Comparison of ENCODE assay signal across 8 cellular contexts in genomic region chr11:47552581-47553416, GRCh38. TPM values are rescaled to one million over a fixed set of nuclear protein-coding genes. Genes with fewer than 3 reads are reported as not detected.
A peak's percentile ranks its signal among the peaks of the same experiment; 100 is the strongest.
DNase-seq lines count a peak whose midpoint lies in the region; ATAC-seq, FAIRE-seq and TF ChIP-seq lines count a peak whose summit lies in the region.

TSS of gene CELF1 (minus strand) at chr11:47553132. CDS start at chr11:47499523, 53,609 bp downstream.

- H3K27ac Mint-ChIP-seq in WTC11 (peak within 1 kb of the TSS; percentile 96), immature natural killer cell (peak within 1 kb of the TSS; percentile 89 to 96 (median 93))

- in situ Hi-C loops in GM18951 (cut with MboI; ENCODE audit: low sequenced_read_pairs, unreplicated experiment), result no loop called here

- peak; percentile 52 for TF ChIP-seq CTCF in AG09319 (IDR thresholded peaks at IDR 0.05; ENCODE audit: low read depth, low read length)
- TF ChIP-seq CTCF in WTC11 (IDR thresholded peaks at IDR 0.05), result peak; percentile 90
- peak; percentile 84 for TF ChIP-seq CTCF in bronchial epithelial cell (IDR thresholded peaks at IDR 0.05; ENCODE audit: insufficient read depth, low read length, severe bottlenecking)
- TF ChIP-seq CTCF in spleen (IDR thresholded peaks at IDR 0.05 in 8 of 11, conservative IDR thresholded peaks at IDR 0.05 in 3 of 11), result peak; percentile 43 to 99 (median 98)

- H3K4me3 ChIP-seq in bronchial epithelial cell (ENCODE audit: low read depth, low read length), result peak within 1 kb of the TSS; percentile 95
- H3K4me3 ChIP-seq in spleen, result peak within 1 kb of the TSS; percentile 82 to 99 (median 95)

- peak within 1 kb of the TSS; percentile 95 for H3K4me3 Mint-ChIP-seq in WTC11
- H3K4me3 Mint-ChIP-seq in immature natural killer cell, result peak within 1 kb of the TSS; percentile 94 to 98 (median 97)

- peaks cover 15% of the 10 kb centered on the region for H3K36me3 Mint-ChIP-seq in WTC11
- H3K36me3 Mint-ChIP-seq in immature natural killer cell, result no peaks in the 10 kb centered on the region

- H3K9me3 Mint-ChIP-seq in WTC11 (no peaks in the 10 kb centered on the region), immature natural killer cell (no peaks in the 10 kb centered on the region)

- no peaks in the 10 kb centered on the region for H3K27me3 Mint-ChIP-seq in WTC11 (ENCODE audit: low read depth)
- peaks cover 0 to 8% (median 0%) of the 10 kb centered on the region in 3 donors for H3K27me3 Mint-ChIP-seq in immature natural killer cell (ENCODE audit: low read depth in 3 of 3)

- POLR2A ChIA-PET in WTC11 (lab: Charles Lee), result interaction anchor here (1.0 kb wide), 1 partner anchor 14 kb away, joined by 5 read pairs; no protein-coding TSS in a partner anchor

- H3K27me3 ChIP-seq in bronchial epithelial cell (ENCODE audit: control insufficient read depth, insufficient read depth, low read length), result no peaks in the 10 kb centered on the region
- no peaks in the 10 kb centered on the region for H3K27me3 ChIP-seq in spleen (replicated peaks in 1 of 7)

- FAIRE-seq in bronchial epithelial cell (lab: Jason Lieb, UNC), result no peak

- H3K36me3 ChIP-seq in bronchial epithelial cell (ENCODE audit: control insufficient read depth, insufficient read depth, low read length) (peaks cover 2% of the 10 kb centered on the region), spleen (peaks cover 0 to 9% (median 0%) of the 10 kb centered on the region in 6 donors)

- CTCF ChIA-PET in WTC11 (lab: Charles Lee), result interaction anchor here (0.6 to 1.7 kb wide), 37 partner anchors 9 to 641 kb away, joined by 3 to 13 read pairs (median 4); partner anchors contain the start of genes KBTBD4, NDUFS3, NR1H3 and PSMC3

- 0 to 1% (median 1%) methylated on average over 32 to 88 of the region's 88 CpGs for WGBS in spleen, 5 donors

- peak within 1 kb of the TSS; percentile 77 to 98 (median 95) for H3K27ac ChIP-seq in spleen

- peak; percentile 89 for ATAC-seq in HG03175 (IDR thresholded peaks at IDR 0.05; ENCODE audit: unreplicated experiment)
- ATAC-seq in WTC11, result peak; percentile 95

- intact Hi-C loops in spleen (cut with DNase I; ENCODE audit: low total_unique reads), result no loop called here

- peaks cover 35% of the 10 kb centered on the region for H3K4me1 Mint-ChIP-seq in WTC11
- H3K4me1 Mint-ChIP-seq in immature natural killer cell, result peaks cover 48 to 60% of the 10 kb centered on the region in 2 donors

- peak; percentile 77 for DNase-seq in AG09319 (ENCODE audit: extremely low read depth, low read depth)
- peak; percentile 93 for DNase-seq in NCI-H2227 treated with DMSO at 0.1 percent for 48 hours (lab: John Stamatoyannopoulos, UW)
- DNase-seq in WTC11 (ENCODE audit: low spot score), result peak; percentile 92
- DNase-seq in bronchial epithelial cell (ENCODE audit: low read depth), result peak; percentile 72
- peak; percentile 91 for DNase-seq in immature natural killer cell
- DNase-seq in spleen, result peak; percentile 99

- no peaks in the 10 kb centered on the region for H3K9me3 ChIP-seq in spleen

- peak; percentile 90 for TF ChIP-seq POLR2A in GM18951 (IDR thresholded peaks at IDR 0.05; ENCODE audit: extremely low read depth, insufficient read depth, insufficient read length)
- TF ChIP-seq POLR2A in spleen (IDR thresholded peaks at IDR 0.05), result peak in 1 of 3 donors; percentile 46

- peaks cover 32 to 57% (median 49%) of the 10 kb centered on the region in 6 donors for H3K4me1 ChIP-seq in spleen

TF ChIP-seq in WTC11, 78 proteins besides CTCF, POLR2A, EP300 and RAD21 (continues in another document):
- TF ChIP-seq ETV6 (CRISPR knock-in tag; IDR thresholded peaks at IDR 0.05) (no peak; the same call in 1 of the 2 replicates), ZMAT4 (CRISPR knock-in tag; IDR thresholded peaks at IDR 0.05) (no peak), FOXK1 (CRISPR knock-in tag; IDR thresholded peaks at IDR 0.05) (0 out of 2 replicates have a peak, but pooled peaks have one; percentile 50), CBFB (CRISPR knock-in tag; IDR thresholded peaks at IDR 0.05; ENCODE audit: low read depth) (no peak), CREM (CRISPR knock-in tag; IDR thresholded peaks at IDR 0.05) (no peak; the same call in 1 of the 2 replicates), E2F1 (CRISPR knock-in tag; IDR thresholded peaks at IDR 0.05) (no peak), MAX (CRISPR knock-in tag; IDR thresholded peaks at IDR 0.05) (peak; percentile 78), MYBL2 (CRISPR knock-in tag; IDR thresholded peaks at IDR 0.05) (no peak), ELF4 (CRISPR knock-in tag; IDR thresholded peaks at IDR 0.05; ENCODE audit: low read depth) (no peak), ZNF416 (CRISPR knock-in tag; IDR thresholded peaks at IDR 0.05) (no peak), TEAD1 (CRISPR knock-in tag; IDR thresholded peaks at IDR 0.05) (no peak), FOXP1 (CRISPR knock-in tag; IDR thresholded peaks at IDR 0.05; ENCODE audit: borderline replicate concordance) (no peak; the same call in 1 of the 2 replicates), ESRRA (CRISPR knock-in tag; IDR thresholded peaks at IDR 0.05; ENCODE audit: borderline replicate concordance) (no peak; the same call in 1 of the 2 replicates), SMAD3 (CRISPR knock-in tag; IDR thresholded peaks at IDR 0.05; ENCODE audit: borderline replicate concordance) (0 out of 2 replicates have a peak, but pooled peaks have one; percentile 33), ZNF232 (CRISPR knock-in tag; IDR thresholded peaks at IDR 0.05) (peak; percentile 47; the same call in 1 of the 2 replicates), NFATC4 (CRISPR knock-in tag; IDR thresholded peaks at IDR 0.05) (no peak)
- TF ChIP-seq, protein P1, sequence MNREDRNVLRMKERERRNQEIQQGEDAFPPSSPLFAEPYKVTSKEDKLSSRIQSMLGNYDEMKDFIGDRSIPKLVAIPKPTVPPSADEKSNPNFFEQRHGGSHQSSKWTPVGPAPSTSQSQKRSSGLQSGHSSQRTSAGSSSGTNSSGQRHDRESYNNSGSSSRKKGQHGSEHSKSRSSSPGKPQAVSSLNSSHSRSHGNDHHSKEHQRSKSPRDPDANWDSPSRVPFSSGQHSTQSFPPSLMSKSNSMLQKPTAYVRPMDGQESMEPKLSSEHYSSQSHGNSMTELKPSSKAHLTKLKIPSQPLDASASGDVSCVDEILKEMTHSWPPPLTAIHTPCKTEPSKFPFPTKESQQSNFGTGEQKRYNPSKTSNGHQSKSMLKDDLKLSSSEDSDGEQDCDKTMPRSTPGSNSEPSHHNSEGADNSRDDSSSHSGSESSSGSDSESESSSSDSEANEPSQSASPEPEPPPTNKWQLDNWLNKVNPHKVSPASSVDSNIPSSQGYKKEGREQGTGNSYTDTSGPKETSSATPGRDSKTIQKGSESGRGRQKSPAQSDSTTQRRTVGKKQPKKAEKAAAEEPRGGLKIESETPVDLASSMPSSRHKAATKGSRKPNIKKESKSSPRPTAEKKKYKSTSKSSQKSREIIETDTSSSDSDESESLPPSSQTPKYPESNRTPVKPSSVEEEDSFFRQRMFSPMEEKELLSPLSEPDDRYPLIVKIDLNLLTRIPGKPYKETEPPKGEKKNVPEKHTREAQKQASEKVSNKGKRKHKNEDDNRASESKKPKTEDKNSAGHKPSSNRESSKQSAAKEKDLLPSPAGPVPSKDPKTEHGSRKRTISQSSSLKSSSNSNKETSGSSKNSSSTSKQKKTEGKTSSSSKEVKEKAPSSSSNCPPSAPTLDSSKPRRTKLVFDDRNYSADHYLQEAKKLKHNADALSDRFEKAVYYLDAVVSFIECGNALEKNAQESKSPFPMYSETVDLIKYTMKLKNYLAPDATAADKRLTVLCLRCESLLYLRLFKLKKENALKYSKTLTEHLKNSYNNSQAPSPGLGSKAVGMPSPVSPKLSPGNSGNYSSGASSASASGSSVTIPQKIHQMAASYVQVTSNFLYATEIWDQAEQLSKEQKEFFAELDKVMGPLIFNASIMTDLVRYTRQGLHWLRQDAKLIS (CRISPR knock-in tag; IDR thresholded peaks at IDR 0.05; ENCODE audit: borderline replicate concordance), result no peak
- TF ChIP-seq, protein P2, sequence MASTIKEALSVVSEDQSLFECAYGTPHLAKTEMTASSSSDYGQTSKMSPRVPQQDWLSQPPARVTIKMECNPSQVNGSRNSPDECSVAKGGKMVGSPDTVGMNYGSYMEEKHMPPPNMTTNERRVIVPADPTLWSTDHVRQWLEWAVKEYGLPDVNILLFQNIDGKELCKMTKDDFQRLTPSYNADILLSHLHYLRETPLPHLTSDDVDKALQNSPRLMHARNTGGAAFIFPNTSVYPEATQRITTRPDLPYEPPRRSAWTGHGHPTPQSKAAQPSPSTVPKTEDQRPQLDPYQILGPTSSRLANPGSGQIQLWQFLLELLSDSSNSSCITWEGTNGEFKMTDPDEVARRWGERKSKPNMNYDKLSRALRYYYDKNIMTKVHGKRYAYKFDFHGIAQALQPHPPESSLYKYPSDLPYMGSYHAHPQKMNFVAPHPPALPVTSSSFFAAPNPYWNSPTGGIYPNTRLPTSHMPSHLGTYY (CRISPR knock-in tag; IDR thresholded peaks at IDR 0.05), result no peak

RNA-seq across cellular contexts. Expression of gene CELF1, which starts in this region (rescaled TPM):
- total RNA-seq in WTC11 (2021) (160 to 177 TPM (median 169 TPM) in 3 replicates), bronchial epithelial cell (63.4 and 94.2 TPM in 2 replicates), spleen (100 to 1,000 TPM; 107 to 171 (median 122) TPM)
- polyA plus RNA-seq in immature natural killer cell (10 to 100 TPM; 21.0 to 58.1 (median 35.5) TPM), spleen (10 to 100 TPM; 18.5 to 39.2 (median 30.9) TPM)

Comparison
In these comparisons a context has a peak if more than half of its experiments do, and no peak if none do; other contexts are left out.
1. Peak in every context shown above with its lines: DNase-seq, ATAC-seq, H3K4me3 ChIP-seq and H3K27ac ChIP-seq.